24 cellular contexts compared by ENCODE assay signal in genomic region chr17:75994802-75995350, GRCh38. TPM values are rescaled to one million over a fixed set of nuclear protein-coding genes. Genes with fewer than 3 reads are reported as not detected.
"Had no signal": no experiment of that assay in that cellular context is flagged by ENCODE, and none has a peak within 500 bp of the region (broad histone marks: within the 10 kb centered on the region; RNA-seq: fewer than 3 reads in every experiment).

No MANE protein-coding gene starts in this region.

- H3K4me1 ChIP-seq: ascending aorta, parathyroid adenoma, uterus had no signal

- H3K36me3 ChIP-seq: uterus had no signal

- DNase-seq: activated CD4-positive, alpha-beta T cell treated with anti-CD3 and anti-CD28 coated beads for 36 hours; activated CD4-positive, CD25-positive, alpha-beta regulatory T cell; activated CD8-positive, alpha-beta memory T cell treated with anti-CD3 and anti-CD28 coated beads, Interleukin-2, amount 10 ng/mL, durations not matched to agents 7 days and 5 days; activated CD8-positive, alpha-beta T cell treated with anti-CD3 and anti-CD28 coated beads, Interleukin-2, amount 10 ng/mL, durations not matched to agents 7 days and 5 days; activated effector memory CD4-positive, alpha-beta T cell treated with anti-CD3 and anti-CD28 coated beads, Interleukin-2, amount 50 U/mL, for 16 hours; activated naive CD4-positive, alpha-beta T cell treated with anti-CD3 and anti-CD28 coated beads, Interleukin-2, amount 10 ng/mL, durations not matched to agents 7 days and 5 days; activated naive CD8-positive, alpha-beta T cell treated with anti-CD3 and anti-CD28 coated beads, Interleukin-2, amount 10 ng/mL, durations not matched to agents 7 days and 5 days; foreskin keratinocyte; heart right ventricle; left ventricle myocardium inferior; naive B cell; nucleus accumbens; stimulated activated CD4-positive, alpha-beta T cell treated with anti-CD3 and anti-CD28 coated beads, Interleukin-12 subunit alpha, Interleukin-12 subunit beta, amount 100 ng/mL, for 4 hours; stimulated activated CD4-positive, alpha-beta T cell treated with anti-CD3 and anti-CD28 coated beads, Interleukin-4, amount 100 ng/mL, for 1 hour; T-helper 1 cell; uterus had no signal

- H3K9ac ChIP-seq: parathyroid adenoma had no signal

- H3K27me3 ChIP-seq: ascending aorta, esophagus muscularis mucosa, foreskin keratinocyte, heart right ventricle, uterus had no signal

- H3K4me3 ChIP-seq: ascending aorta, esophagus muscularis mucosa, heart right ventricle, left ventricle myocardium inferior, thoracic aorta, uterus had no signal

- H3K9me3 ChIP-seq: ascending aorta, esophagus muscularis mucosa, heart right ventricle, left ventricle myocardium inferior, thoracic aorta, uterus had no signal

- H3K27ac ChIP-seq: ascending aorta, esophagus muscularis mucosa, foreskin keratinocyte, heart right ventricle, left ventricle myocardium inferior, parathyroid adenoma, thoracic aorta, uterus had no signal

RNA-seq across cellular contexts. Expression of gene EVPL, which starts 32.2 kb away (rescaled TPM):
- total RNA-seq: ascending aorta, cerebellum, endothelial cell of umbilical vein, left ventricle myocardium inferior, lung microvascular endothelial cell had no signal
- polyA plus RNA-seq: endothelial cell of umbilical vein, neural cell had no signal
